In the genomic region with DNA sequence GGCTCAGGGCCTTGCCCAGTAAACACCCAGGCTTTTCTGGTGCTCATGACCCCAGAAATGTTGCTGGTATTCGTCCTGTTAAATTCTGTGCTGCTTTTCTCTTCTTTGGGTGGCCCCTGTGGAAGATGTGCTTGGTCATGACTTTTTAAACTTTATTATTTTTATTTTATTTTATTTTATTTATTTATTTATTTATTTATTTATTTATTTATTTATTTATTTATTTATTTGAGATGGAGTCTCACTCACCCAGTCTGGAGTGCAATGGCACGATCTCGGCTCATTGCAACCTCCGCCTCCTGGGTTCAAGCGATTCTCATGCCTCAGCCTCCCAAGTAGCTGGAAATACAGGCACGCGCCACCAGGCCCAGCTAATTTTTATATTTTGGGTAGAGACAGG, we compare ENCODE assay signal across 8 cellular contexts. TPM values are rescaled to one million over a fixed set of nuclear protein-coding genes. Genes with fewer than 3 reads are reported as not detected.
A peak's percentile ranks its signal among the peaks of the same experiment; 100 is the strongest.
DNase-seq lines count a peak whose midpoint lies in the region; ATAC-seq and TF ChIP-seq lines count a peak whose summit lies in the region.
"Not testable (repeated sequence)": the region's sequence is repeated elsewhere in the genome, so short reads cannot be mapped to it uniquely, and the experiment has no call there.
"Had no signal": no experiment of that assay in that cellular context is flagged by ENCODE, and none has a peak within 500 bp of the region (broad histone marks: within the 10 kb centered on the region; RNA-seq: fewer than 3 reads in every experiment).

No MANE protein-coding gene starts in this region.

- peaks cover 16% of the 10 kb centered on the region for H3K9me3 ChIP-seq in BLaER1
- H3K9me3 ChIP-seq in HEK293 (ENCODE audit: control insufficient read depth, insufficient read depth, low read depth, low read length); PC-3 (ENCODE audit: low read length); fibroblast of lung (ENCODE audit: control insufficient read depth, insufficient read depth, low read depth, low read length); osteoblast (ENCODE audit: low read depth, low read length): not testable (repeated sequence)

- not testable (repeated sequence) for H3K4me1 Mint-ChIP-seq in WTC11

- H3K4me1 ChIP-seq in BLaER1 (peaks cover 43% of the 10 kb centered on the region), PC-3 (ENCODE audit: insufficient read depth, low read length) (peaks cover 13% of the 10 kb centered on the region), fibroblast of lung (ENCODE audit: control insufficient read depth, extremely low read depth, insufficient read depth, low read length) (peaks cover 10% of the 10 kb centered on the region), osteoblast (ENCODE audit: insufficient read depth, low read length) (peaks cover 19% of the 10 kb centered on the region)
- not testable (repeated sequence) for H3K4me1 ChIP-seq in HEK293 (ENCODE audit: control insufficient read depth, insufficient read depth, low read length)

- not testable (repeated sequence) for H3K36me3 Mint-ChIP-seq in WTC11

- H3K36me3 ChIP-seq in BLaER1 = peaks cover 42% of the 10 kb centered on the region
- H3K36me3 ChIP-seq in HEK293 (ENCODE audit: control insufficient read depth in 2 of 2, insufficient read depth in 1 of 2, low read length in 2 of 2); PC-3 (ENCODE audit: low read depth, low read length); fibroblast of lung (ENCODE audit: control insufficient read depth, insufficient read depth, low read length); osteoblast (ENCODE audit: insufficient read depth, low read length): not testable (repeated sequence)

- H4K20me1 ChIP-seq in BLaER1; PC-3 (ENCODE audit: low read length); fibroblast of lung (ENCODE audit: control insufficient read depth, extremely low read depth, insufficient read depth, low read length); osteoblast (ENCODE audit: insufficient read depth, low read length): not testable (repeated sequence)

- H3F3A ChIP-seq in PC-3 (ENCODE audit: low read length, unreplicated experiment) = not testable (repeated sequence)

- BruUV-seq in PC-3 (replicated peaks; lab: Mats Ljungman, UMichigan) = not testable (repeated sequence)

- H3K27me3 ChIP-seq in BLaER1; PC-3 (ENCODE audit: low read length); fibroblast of lung (ENCODE audit: control insufficient read depth, insufficient read depth, low read length); osteoblast (ENCODE audit: insufficient read depth, low read length): not testable (repeated sequence)

- DNase-seq in PC-3; WTC11 (ENCODE audit: low spot score); fibroblast of lung (ENCODE audit: low read depth in 2 of 2): not testable (repeated sequence)
- DNase-seq in osteoblast (ENCODE audit: insufficient read length, low spot score, missing footprints) = peak; percentile 53

- H3K27ac Mint-ChIP-seq in WTC11 = not testable (repeated sequence)

- H3K4me3 ChIP-seq in BLaER1; HEK293 (ENCODE audit: low read depth, low read length); PC-3 (ENCODE audit: low read length); fibroblast of lung (replicated peaks in 1 of 4; ENCODE audit: control extremely low read depth in 1 of 4, insufficient read depth in 1 of 4, low read depth in 3 of 4, low read length in 4 of 4); osteoblast (ENCODE audit: insufficient read depth, low read length): not testable (repeated sequence)

- H3K9me3 Mint-ChIP-seq in WTC11 = not testable (repeated sequence)

- not testable (repeated sequence) for TF ChIP-seq CTCF in HEK293 (tag by site-specific recombination; IDR thresholded peaks at IDR 0.05); PC-3 (conservative IDR thresholded peaks at IDR 0.05; ENCODE audit: low read depth, low read length); WTC11 (IDR thresholded peaks at IDR 0.05); fibroblast of lung (conservative IDR thresholded peaks at IDR 0.05 in 1 of 2, IDR thresholded peaks at IDR 0.05 in 1 of 2; ENCODE audit: low read depth in 1 of 2, low read length in 2 of 2); osteoblast (IDR thresholded peaks at IDR 0.05; ENCODE audit: extremely low read depth, low read depth, low read length)

- H3K79me2 ChIP-seq in PC-3 (ENCODE audit: low read length); fibroblast of lung (ENCODE audit: control insufficient read depth, insufficient read depth, low read length); osteoblast (ENCODE audit: insufficient read depth, low read length): not testable (repeated sequence)

- CTCF ChIA-PET in HEK293 (lab: Yijun Ruan, JAX); PC-3 (lab: Charles Lee): not testable (repeated sequence)
- CTCF ChIA-PET in WTC11 (lab: Charles Lee) = interaction anchor here (1.5 kb wide), 1 partner anchor 41 kb away, joined by 3 read pairs; no protein-coding TSS in a partner anchor

- H3K9me2 ChIP-seq in PC-3 (replicated peaks; ENCODE audit: low read length) = not testable (repeated sequence)

- intact Hi-C loops in PC-3 (cut with micrococcal nuclease) = not testable (repeated sequence)

- H3K4me3 Mint-ChIP-seq in WTC11 = not testable (repeated sequence)

- 0 out of 2 replicates have a peak overlapping the region, but pooled peaks have one; percentile 85 for H3K27ac ChIP-seq in BLaER1
- not testable (repeated sequence) for H3K27ac ChIP-seq in HEK293 (ENCODE audit: extremely low read depth, low read depth, low read length); PC-3 (ENCODE audit: low read length)
- H3K27ac ChIP-seq in fibroblast of lung (ENCODE audit: insufficient read depth, low read length) = peak overlapping the region; percentile 24
- H3K27ac ChIP-seq in osteoblast (ENCODE audit: low read depth, low read length) = peak overlapping the region; percentile 79

- POLR2A ChIA-PET in HEK293 (lab: Yijun Ruan, JAX); PC-3 (lab: Charles Lee; ENCODE audit: unreplicated experiment); WTC11 (lab: Charles Lee): not testable (repeated sequence)

- not testable (repeated sequence) for ATAC-seq in PC-3, WTC11

- H2AFZ ChIP-seq in PC-3 (ENCODE audit: low read length); fibroblast of lung (ENCODE audit: low read length); osteoblast (ENCODE audit: low read length): not testable (repeated sequence)

- not testable (repeated sequence) for H3K27me3 Mint-ChIP-seq in WTC11 (ENCODE audit: low read depth)

- H3K4me2 ChIP-seq in BLaER1; fibroblast of lung (ENCODE audit: extremely low read depth, insufficient read depth, low read length): not testable (repeated sequence)
- H3K4me2 ChIP-seq in PC-3 (ENCODE audit: low read length) (peak overlapping the region; percentile 8; the same call in 1 of the 2 replicates), osteoblast (ENCODE audit: insufficient read depth, low read length) (peak overlapping the region; percentile 18)

- not testable (repeated sequence) for H3K9ac ChIP-seq in BLaER1; PC-3 (ENCODE audit: low read length); fibroblast of lung (ENCODE audit: insufficient read depth, low read length)

TF ChIP-seq in HEK293, 187 proteins besides CTCF, POLR2A, EP300 and RAD21 (continues in another document):
- TF ChIP-seq ZNF366 (tag by site-specific recombination; conservative IDR thresholded peaks at IDR 0.05) (0 out of 2 replicates have a peak, but pooled peaks have one; percentile 14), ZNF426 (tag by site-specific recombination; IDR thresholded peaks at IDR 0.05) (peak; percentile 90), ZNF560 (tag by site-specific recombination; IDR thresholded peaks at IDR 0.05; ENCODE audit: borderline replicate concordance) (peak; percentile 54; the same call in 1 of the 2 replicates)

TF ChIP-seq in WTC11, 78 proteins besides CTCF, POLR2A, EP300 and RAD21:
- peak; percentile 90 for TF ChIP-seq HMGA2 (CRISPR knock-in tag; IDR thresholded peaks at IDR 0.05)
TF ChIP-seq in WTC11: peak in this region for 1; not testable (repeated sequence) for 77.

RNA-seq across cellular contexts. Expression of gene MILR1, which starts 10.9 kb away (rescaled TPM):
- total RNA-seq in PC-3 (2014; rRNA removed) (10.1 and 13.3 TPM in 2 replicates), WTC11 (2021) (not detected in 3 replicates), fibroblast of lung (4.4 and 9.1 TPM in 2 replicates), osteoblast (12.3 and 27.7 TPM in 2 replicates)
- 11.6 and 33.3 TPM in 2 replicates for polyA plus RNA-seq in fibroblast of lung
- polyA plus RNA-seq in fibroblast of lung (2012) = 5.4 and 20.7 TPM in 2 replicates
- 8.2 TPM in 1 of 2 replicates, not detected in the other for polyA minus RNA-seq in fibroblast of lung (ENCODE audit: low replicate concordance)
- total RNA-seq: G401 had no signal
- polyA plus RNA-seq: CD4-positive, alpha-beta memory T cell had no signal

RNA-seq across cellular contexts. Expression of gene POLG2, which starts 37.0 kb away (rescaled TPM):
- total RNA-seq in PC-3 (2014; rRNA removed) (20.3 and 37.7 TPM in 2 replicates), WTC11 (2021) (38.5 to 44.3 TPM (median 42.7 TPM) in 3 replicates), fibroblast of lung (21.3 and 24.9 TPM in 2 replicates), osteoblast (7.2 and 7.7 TPM in 2 replicates)
- 5.3 and 6.9 TPM in 2 replicates for polyA plus RNA-seq in fibroblast of lung
- polyA plus RNA-seq in fibroblast of lung (2012) = 5.1 and 5.9 TPM in 2 replicates
- polyA minus RNA-seq in fibroblast of lung (ENCODE audit: low replicate concordance) = 0.96 and 8.8 TPM in 2 replicates

RNA-seq across cellular contexts. Expression of gene DDX5, which starts 46.3 kb away (rescaled TPM):
- 450 and 493 TPM in 2 replicates for total RNA-seq in PC-3 (2014; rRNA removed)
- 543 to 612 TPM (median 563 TPM) in 3 replicates for total RNA-seq in WTC11 (2021)
- total RNA-seq in fibroblast of lung = 393 and 439 TPM in 2 replicates
- 560 and 598 TPM in 2 replicates for polyA plus RNA-seq in fibroblast of lung
- 398 and 441 TPM in 2 replicates for polyA plus RNA-seq in fibroblast of lung (2012)
- polyA minus RNA-seq in fibroblast of lung (ENCODE audit: low replicate concordance) = 251 and 297 TPM in 2 replicates
- total RNA-seq in osteoblast = 291 and 309 TPM in 2 replicates

RNA-seq across cellular contexts. Expression of gene CEP95, which starts 47.0 kb away (rescaled TPM):
- total RNA-seq in PC-3 (2014; rRNA removed) (32.4 and 59.1 TPM in 2 replicates), WTC11 (2021) (59.8 to 63.8 TPM (median 59.9 TPM) in 3 replicates), fibroblast of lung (24.4 and 24.8 TPM in 2 replicates), osteoblast (47.4 and 48.9 TPM in 2 replicates)
- polyA plus RNA-seq in fibroblast of lung = 12.6 and 16.6 TPM in 2 replicates
- polyA plus RNA-seq in fibroblast of lung (2012) = 10.4 and 10.8 TPM in 2 replicates
- 2.3 and 5.3 TPM in 2 replicates for polyA minus RNA-seq in fibroblast of lung (ENCODE audit: low replicate concordance)
